27 cellular contexts compared by ENCODE assay signal in the genomic region with DNA sequence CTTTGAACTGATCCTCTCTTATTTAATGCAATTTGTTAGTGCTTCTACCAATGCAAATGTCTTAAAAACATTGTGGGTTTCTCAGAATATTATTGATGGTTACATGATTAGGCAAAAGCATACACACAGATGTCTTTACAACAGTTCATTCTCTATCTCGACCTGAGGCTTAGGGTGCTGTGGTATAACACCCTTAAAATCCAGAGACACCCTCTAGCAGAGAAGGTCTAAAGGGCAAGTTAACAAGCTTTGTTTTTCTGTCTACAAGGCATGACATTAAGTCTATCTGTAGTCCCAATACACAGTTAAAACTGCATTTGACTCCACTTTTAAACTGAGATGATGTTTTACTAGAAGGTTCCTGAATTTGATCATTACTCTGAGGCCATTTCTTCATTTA.
"Had no signal": no experiment of that assay in that cellular context is flagged by ENCODE, and none has a peak within 500 bp of the region (broad histone marks: within the 10 kb centered on the region; RNA-seq: fewer than 3 reads in every experiment).

No MANE protein-coding gene starts in this region.

- H3K4me3 Mint-ChIP-seq: activated CD8-positive, alpha-beta T cell treated with anti-CD3 and anti-CD28 coated beads for 36 hours; activated naive CD8-positive, alpha-beta T cell; activated T-cell treated with anti-CD3 and anti-CD28 coated beads, Interleukin-2, amount 50 U/mL, for 4 hours; activated T-helper 17 cell treated with anti-CD3 and anti-CD28 coated beads, Interleukin-2, amount 50 U/mL, for 72 hours; effector memory CD8-positive, alpha-beta T cell; WTC11 had no signal

- H3K36me3 Mint-ChIP-seq: activated naive CD8-positive, alpha-beta T cell; WTC11 had no signal

- H3K27me3 ChIP-seq: body of pancreas, esophagus muscularis mucosa, foreskin keratinocyte, gastrocnemius medialis had no signal

- H3K27ac Mint-ChIP-seq: activated CD8-positive, alpha-beta T cell treated with anti-CD3 and anti-CD28 coated beads for 36 hours; activated naive CD8-positive, alpha-beta T cell; activated T-helper 17 cell treated with anti-CD3 and anti-CD28 coated beads, Interleukin-2, amount 50 U/mL, for 72 hours; effector memory CD8-positive, alpha-beta T cell; WTC11 had no signal

- H3K27ac ChIP-seq: body of pancreas, esophagus muscularis mucosa, foreskin keratinocyte, gastrocnemius medialis, VCaP had no signal

- DNase-seq: activated CD4-positive, alpha-beta T cell treated with anti-CD3 and anti-CD28 coated beads for 48 hours; activated CD4-positive, alpha-beta T cell treated with anti-CD3 and anti-CD28 coated beads, Interleukin-2, amount 50 U/mL, for 1 hour; activated CD4-positive, alpha-beta T cell treated with anti-CD3 and anti-CD28 coated beads, Interleukin-2, amount 50 U/mL, for 48 hours; activated CD8-positive, alpha-beta memory T cell treated with anti-CD3 and anti-CD28 coated beads for 24 hours; activated CD8-positive, alpha-beta T cell treated with anti-CD3 and anti-CD28 coated beads for 36 hours; activated effector memory CD4-positive, alpha-beta T cell treated with Interleukin-2 at 50 U/mL for 16 hours; activated gamma-delta T cell treated with Interleukin-2 at 50 U/mL for 16 hours; activated naive CD4-positive, alpha-beta T cell treated with anti-CD3 and anti-CD28 coated beads, Interleukin-2, amount 50 U/mL, for 16 hours; activated naive CD4-positive, alpha-beta T cell treated with Interleukin-2 at 50 U/mL for 16 hours; activated T-cell treated with anti-CD3 and anti-CD28 coated beads, Interleukin-2, amount 50 U/mL, for 4 hours; amygdala; body of pancreas; caudate nucleus; cortex of kidney; dermis blood vessel endothelial cell; effector CD4-positive, alpha-beta T cell; effector memory CD8-positive, alpha-beta T cell; erythroblast; foreskin keratinocyte; T-helper 2 cell had no signal

- H3K9me3 Mint-ChIP-seq: activated CD8-positive, alpha-beta T cell treated with anti-CD3 and anti-CD28 coated beads for 36 hours had no signal

- H3K4me1 Mint-ChIP-seq: activated T-helper 17 cell treated with anti-CD3 and anti-CD28 coated beads, Interleukin-2, amount 50 U/mL, for 72 hours had no signal

- ATAC-seq: activated CD4-positive, CD25-positive, alpha-beta regulatory T cell treated with anti-CD3 and anti-CD28 coated beads, Interleukin-2, amount 50 U/mL, for 24 hours; activated CD8-positive, alpha-beta T cell treated with anti-CD3 and anti-CD28 coated beads for 36 hours; activated T-cell treated with anti-CD3 and anti-CD28 coated beads, Interleukin-2, amount 50 U/mL, for 4 hours; activated T-helper 17 cell treated with anti-CD3 and anti-CD28 coated beads, Interleukin-2, amount 50 U/mL, for 72 hours; body of pancreas; effector memory CD8-positive, alpha-beta T cell; foreskin keratinocyte; gastrocnemius medialis; WTC11 had no signal

- H3K4me1 ChIP-seq: esophagus muscularis mucosa, foreskin keratinocyte had no signal

- H3K27me3 Mint-ChIP-seq: activated CD8-positive, alpha-beta T cell treated with anti-CD3 and anti-CD28 coated beads for 36 hours; activated naive CD8-positive, alpha-beta T cell; activated T-helper 17 cell treated with anti-CD3 and anti-CD28 coated beads, Interleukin-2, amount 50 U/mL, for 72 hours; effector memory CD8-positive, alpha-beta T cell had no signal

- H3K4me3 ChIP-seq: body of pancreas, esophagus muscularis mucosa, gastrocnemius medialis had no signal
